ENCODE assay signal across 9 cellular contexts in genomic region chr1:17125756-17126237, GRCh38. TPM values are rescaled to one million over a fixed set of nuclear protein-coding genes. Genes with fewer than 3 reads are reported as not detected.
DNase-seq lines count a peak whose midpoint lies in the region; ATAC-seq, FAIRE-seq and TF ChIP-seq lines count a peak whose summit lies in the region.
"Had no signal": no experiment of that assay in that cellular context is flagged by ENCODE, and none has a peak within 500 bp of the region (broad histone marks: within the 10 kb centered on the region; RNA-seq: fewer than 3 reads in every experiment).

No MANE protein-coding gene starts in this region.

- H3K4me2 ChIP-seq in OCI-LY3 (ENCODE audit: low read length), result peak overlapping the region; percentile 76

- peaks cover 0 to 9% (median 4%) of the 10 kb centered on the region in 5 donors for H3K27me3 Mint-ChIP-seq in naive thymus-derived CD4-positive, alpha-beta T cell

- no peaks in the 10 kb centered on the region for H4K20me1 ChIP-seq in OCI-LY3 (ENCODE audit: insufficient read depth, low read length)

- peak overlapping the region in 1 of 9 donors; percentile 14 for H3K27ac Mint-ChIP-seq in naive thymus-derived CD4-positive, alpha-beta T cell
- H3K27ac Mint-ChIP-seq: activated naive CD8-positive, alpha-beta T cell had no signal

- CTCF ChIA-PET in naive thymus-derived CD4-positive, alpha-beta T cell (lab: Charles Lee), result interaction anchor here (0.6 to 8.7 kb wide), 3 partner anchors 12 to 211 kb away, joined by 3 to 130 read pairs (median 3); no protein-coding TSS in a partner anchor

- peaks cover 40% of the 10 kb centered on the region for H3K4me1 ChIP-seq in OCI-LY3 (ENCODE audit: low read length)
- no peaks in the 10 kb centered on the region for H3K4me1 ChIP-seq in naive thymus-derived CD4-positive, alpha-beta T cell (ENCODE audit: control insufficient read depth in 2 of 2, insufficient read depth in 2 of 2, low read length in 2 of 2)

- ATAC-seq in HG03354 (IDR thresholded peaks at IDR 0.05; ENCODE audit: poor library complexity, severe bottlenecking, unreplicated experiment) (peak; percentile 57), HG02623 (IDR thresholded peaks at IDR 0.05; ENCODE audit: unreplicated experiment) (no peak)
- peak; percentile 80 for ATAC-seq in naive thymus-derived CD4-positive, alpha-beta T cell

- peaks cover 0 to 7% (median 5%) of the 10 kb centered on the region in 7 donors for H3K4me1 Mint-ChIP-seq in naive thymus-derived CD4-positive, alpha-beta T cell

- no peak overlapping the region for H3K4me3 Mint-ChIP-seq in naive thymus-derived CD4-positive, alpha-beta T cell
- H3K4me3 Mint-ChIP-seq: activated naive CD8-positive, alpha-beta T cell had no signal

- peak overlapping the region; percentile 42 for H3K27ac ChIP-seq in OCI-LY3 (ENCODE audit: low read length)
- no peak overlapping the region for H3K27ac ChIP-seq in naive thymus-derived CD4-positive, alpha-beta T cell (ENCODE audit: low read depth, low read length)

- no peaks in the 10 kb centered on the region for H3K36me3 Mint-ChIP-seq in naive thymus-derived CD4-positive, alpha-beta T cell
- H3K36me3 Mint-ChIP-seq: activated naive CD8-positive, alpha-beta T cell had no signal

- H3K9me3 Mint-ChIP-seq in naive thymus-derived CD4-positive, alpha-beta T cell, result no peaks in the 10 kb centered on the region

- TF ChIP-seq CTCF in D721Med (IDR thresholded peaks at IDR 0.05; ENCODE audit: insufficient read depth, missing control alignments) (peak; percentile 88), OCI-LY3 (IDR thresholded peaks at IDR 0.05; ENCODE audit: low read depth, low read length) (peak; percentile 77), epithelial cell of proximal tubule (conservative IDR thresholded peaks at IDR 0.05; ENCODE audit: low read depth, low read length) (peak; percentile 90)

- POLR2A ChIA-PET in naive thymus-derived CD4-positive, alpha-beta T cell (lab: Charles Lee), result no interaction called here

- intact Hi-C loops in naive thymus-derived CD4-positive, alpha-beta T cell (cut with micrococcal nuclease), result loop anchor here (1.0 to 5.0 kb wide), 3 partner anchors 112 to 212 kb away; no protein-coding TSS in a partner anchor

- FAIRE-seq in D721Med (lab: Jason Lieb, UNC), result no peak

- no peaks in the 10 kb centered on the region for H3K9me3 ChIP-seq in OCI-LY3 (ENCODE audit: insufficient read depth, low read length)
- H3K9me3 ChIP-seq in naive thymus-derived CD4-positive, alpha-beta T cell (ENCODE audit: control insufficient read depth in 2 of 3, low read length in 3 of 3), result no peaks in the 10 kb centered on the region

- peak overlapping the region; percentile 77 for H2AFZ ChIP-seq in OCI-LY3 (ENCODE audit: low read depth, low read length)

- no peaks in the 10 kb centered on the region for H3K27me3 ChIP-seq in OCI-LY3 (ENCODE audit: low read depth, low read length)
- no peaks in the 10 kb centered on the region for H3K27me3 ChIP-seq in naive thymus-derived CD4-positive, alpha-beta T cell (ENCODE audit: control insufficient read depth in 2 of 2, insufficient read depth in 2 of 2, low read length in 2 of 2)

- DNase-seq in D721Med (ENCODE audit: insufficient read length, low spot score) (peak; percentile 40), activated T-cell treated with anti-CD3 and anti-CD28 coated beads for 1 hour (ENCODE audit: low read depth) (peak; percentile 84), epithelial cell of proximal tubule (ENCODE audit: low read depth) (no peak)
- peak; percentile 56 to 84 (median 79) for DNase-seq in naive thymus-derived CD4-positive, alpha-beta T cell
- peak; percentile 55 to 66 for DNase-seq in stimulated activated CD8-positive, alpha-beta memory T cell treated with anti-CD3 and anti-CD28 coated beads, Interleukin-7, amount 100 ng/mL, for 4 hours (ENCODE audit: low read depth in 2 of 2)

- H3K4me3 ChIP-seq in OCI-LY3 (ENCODE audit: low read length) (peak overlapping the region; percentile 29; the same call in 1 of the 2 replicates), epithelial cell of proximal tubule (ENCODE audit: low read depth, low read length) (no peak overlapping the region)
- no peak overlapping the region for H3K4me3 ChIP-seq in naive thymus-derived CD4-positive, alpha-beta T cell (ENCODE audit: low read length)

- H3K36me3 ChIP-seq in OCI-LY3 (replicated peaks; ENCODE audit: low read depth, low read length), result no peaks in the 10 kb centered on the region
- no peaks in the 10 kb centered on the region for H3K36me3 ChIP-seq in naive thymus-derived CD4-positive, alpha-beta T cell (ENCODE audit: control insufficient read depth in 2 of 3, insufficient read depth in 3 of 3, low read length in 3 of 3)

- peak overlapping the region; percentile 61; the same call in 1 of the 2 replicates for H3K9ac ChIP-seq in OCI-LY3 (ENCODE audit: low read length)

- no peaks in the 10 kb centered on the region for H3K79me2 ChIP-seq in OCI-LY3 (ENCODE audit: low read length)

RNA-seq across cellular contexts. Expression of gene PADI2, which starts 6.5 kb away (rescaled TPM):
- total RNA-seq in epithelial cell of proximal tubule, result 1.5 and 15.2 TPM in 2 replicates
- 10 to 100 TPM in 1 of 5 experiments, 1 to 10 TPM in 1, under 1 TPM in 3; 0.08 to 11.2 (median 0.12) TPM for total RNA-seq in naive thymus-derived CD4-positive, alpha-beta T cell
- not detected for polyA plus RNA-seq in naive thymus-derived CD4-positive, alpha-beta T cell
